Comparison of ENCODE assay signal across 2 cellular contexts in the genomic region with DNA sequence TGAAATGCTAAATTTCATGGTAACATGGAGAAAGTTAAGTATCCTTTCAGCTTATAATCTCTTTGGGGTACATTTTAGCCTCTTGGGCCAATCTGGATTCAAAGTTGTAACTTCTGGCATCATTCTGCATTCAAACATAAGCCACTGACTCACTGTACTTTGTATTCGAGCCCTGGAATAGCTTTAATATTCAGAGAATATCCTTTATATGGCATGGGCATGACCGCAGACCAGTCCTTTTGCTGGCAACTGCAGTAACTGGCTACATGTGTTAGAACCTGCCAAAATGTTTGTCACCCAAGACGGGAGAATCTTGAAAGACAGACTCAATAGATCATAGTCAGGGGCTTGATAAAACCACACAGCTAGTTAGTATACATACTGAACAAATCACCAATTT.
TF ChIP-seq lines count a peak whose summit lies in the region.

No MANE protein-coding gene starts in this region.

TF ChIP-seq in IMR-90, 13 proteins besides CTCF, POLR2A, EP300 and RAD21 (continued from another document):
- TF ChIP-seq NFE2L2 (IDR thresholded peaks at IDR 0.05; ENCODE audit: low read depth, low read length) (no peak), MAZ (IDR thresholded peaks at IDR 0.05; ENCODE audit: borderline replicate concordance, low read depth, low read length) (no peak), CHD1 (IDR thresholded peaks at IDR 0.05; ENCODE audit: low read depth, low read length) (no peak), RCOR1 (IDR thresholded peaks at IDR 0.05; ENCODE audit: insufficient replicate concordance, low read length) (no peak), FOS (IDR thresholded peaks at IDR 0.05; ENCODE audit: low read depth, low read length) (no peak)

TF ChIP-seq in GM23338, 12 proteins besides CTCF, POLR2A, EP300 and RAD21:
- no peak for TF ChIP-seq ETS1 (IDR thresholded peaks at IDR 0.05)
- TF ChIP-seq REST (IDR thresholded peaks at IDR 0.05; ENCODE audit: unreplicated experiment), result no peak
- no peak for TF ChIP-seq NANOG (IDR thresholded peaks at IDR 0.05; ENCODE audit: borderline replicate concordance)
- no peak for TF ChIP-seq JUNB (IDR thresholded peaks at IDR 0.05; ENCODE audit: unreplicated experiment)
- TF ChIP-seq STAT1 (IDR thresholded peaks at IDR 0.05; ENCODE audit: unreplicated experiment), result no peak
- no peak for TF ChIP-seq ZNF331 (CRISPR knock-in tag; IDR thresholded peaks at IDR 0.05; ENCODE audit: low read depth)
